Comparison of ENCODE assay signal across 33 cellular contexts in genomic region chr3:163261618-163262017, GRCh38.
DNase-seq lines count a peak whose midpoint lies in the region; ATAC-seq, FAIRE-seq and TF ChIP-seq lines count a peak whose summit lies in the region.
"Had no signal": no experiment of that assay in that cellular context is flagged by ENCODE, and none has a peak within 500 bp of the region (broad histone marks: within the 10 kb centered on the region; RNA-seq: fewer than 3 reads in every experiment).

No MANE protein-coding gene starts in this region.

- no peak overlapping the region for H2AFZ ChIP-seq in SK-N-SH (ENCODE audit: low read depth)

- H3K4me3 ChIP-seq in SK-N-SH (ENCODE audit: low read depth in 2 of 2, low read length in 1 of 2) = no peak overlapping the region
- no peak overlapping the region for H3K4me3 ChIP-seq in small intestine (ENCODE audit: low read depth in 1 of 2, low read length in 2 of 2)
- H3K4me3 ChIP-seq: A549; BLaER1; BLaER1 treated with 17β-estradiol and CSF1 and Interleukin-3, amounts not matched to agents 10 nM and 100 nM had no signal

- CTCF ChIA-PET in SK-N-SH (lab: Yijun Ruan, JAX) = no interaction called here

- peak; percentile 30 for FAIRE-seq in islet of Langerhans (lab: Jason Lieb, UNC)
- FAIRE-seq in small intestine (lab: Jason Lieb, UNC) = peak; percentile 5
- FAIRE-seq: A204.1, A549, D721Med had no signal

- ATAC-seq in SK-N-SH treated with all-trans-retinoic acid at 6 μM for 48 hours = no peak
- ATAC-seq: A549; CD8-positive, alpha-beta T cell had no signal

- no peaks in the 10 kb centered on the region for H4K20me1 ChIP-seq in SK-N-SH (ENCODE audit: insufficient read depth)
- H4K20me1 ChIP-seq: BLaER1; BLaER1 treated with 17β-estradiol and CSF1 and Interleukin-3, amounts not matched to agents 10 nM and 100 nM had no signal

- TF ChIP-seq CTCF in SK-N-SH (IDR thresholded peaks at IDR 0.05) = no peak

- no peaks in the 10 kb centered on the region for H3F3A ChIP-seq in SK-N-SH (replicated peaks; ENCODE audit: insufficient read depth)

- H3K9me2 ChIP-seq in SK-N-SH = no peaks in the 10 kb centered on the region

- DNase-seq in SK-N-SH (no peak), small intestine (no peak), NCI-H510A treated with DMSO at 0.1 percent for 48 hours (lab: John Stamatoyannopoulos, UW) (no peak), CD1c-positive myeloid dendritic cell (ENCODE audit: extremely low spot score) (no peak)
- DNase-seq: 8988T; ACHN; AML-193; BE2C; C1 segment of cervical spinal cord; Caco-2; Calu3; CD4-positive, alpha-beta memory T cell; CD4-positive, alpha-beta T cell; CD4-positive, CD25-positive, alpha-beta regulatory T cell; CD8-positive, alpha-beta memory T cell; CD8-positive, alpha-beta T cell; COR-L47; DMS 273 treated with DMSO at 0.1 percent for 48 hours; DMS153; DMS53; DMS79; DMS79 treated with DMSO at 0.1 percent for 48 hours; DND-41; EL had no signal

- no peak for TF ChIP-seq EP300 in SK-N-SH (IDR thresholded peaks at IDR 0.05; ENCODE audit: borderline replicate concordance in 1 of 2, low read depth in 1 of 2, low read length in 1 of 2)

- H3K79me2 ChIP-seq in SK-N-SH (ENCODE audit: insufficient read depth) = no peaks in the 10 kb centered on the region

- no peaks in the 10 kb centered on the region for H3K4me1 ChIP-seq in SK-N-SH (ENCODE audit: control insufficient read depth in 1 of 2, insufficient read depth in 2 of 2, low read depth in 1 of 2, low read length in 1 of 2)
- H3K4me1 ChIP-seq in small intestine (ENCODE audit: control insufficient read depth in 2 of 2, insufficient read depth in 1 of 2, low read depth in 1 of 2, low read length in 1 of 2) = no peaks in the 10 kb centered on the region
- H3K4me1 ChIP-seq: A549; BE2C; BLaER1; BLaER1 treated with 17β-estradiol and CSF1 and Interleukin-3, amounts not matched to agents 10 nM and 100 nM; Caco-2 had no signal

- H3K9ac ChIP-seq in SK-N-SH = no peak overlapping the region
- H3K9ac ChIP-seq: BLaER1; BLaER1 treated with 17β-estradiol and CSF1 and Interleukin-3, amounts not matched to agents 10 nM and 100 nM had no signal

- H3K27ac ChIP-seq in SK-N-SH (ENCODE audit: low read depth in 2 of 2, low read length in 1 of 2) (no peak overlapping the region), small intestine (ENCODE audit: low read depth in 1 of 2, low read length in 1 of 2) (no peak overlapping the region)
- H3K27ac ChIP-seq: 22Rv1; A549; BLaER1; BLaER1 treated with 17β-estradiol and CSF1 and Interleukin-3, amounts not matched to agents 10 nM and 100 nM; C4-2B had no signal

- H3K36me3 ChIP-seq in SK-N-SH (replicated peaks in 1 of 2; ENCODE audit: control insufficient read depth in 1 of 2, insufficient read depth in 2 of 2, low read length in 1 of 2) (no peaks in the 10 kb centered on the region), small intestine (ENCODE audit: control insufficient read depth in 2 of 2, insufficient read depth in 2 of 2, low read length in 2 of 2) (no peaks in the 10 kb centered on the region)
- H3K36me3 ChIP-seq: BE2C; BLaER1; BLaER1 treated with 17β-estradiol and CSF1 and Interleukin-3, amounts not matched to agents 10 nM and 100 nM had no signal

- no peak for TF ChIP-seq RAD21 in SK-N-SH (IDR thresholded peaks at IDR 0.05; ENCODE audit: low read length)

- POLR2A ChIA-PET in SK-N-SH (lab: Yijun Ruan, JAX) = no interaction called here

- H3K27me3 ChIP-seq in SK-N-SH (ENCODE audit: insufficient read depth) (no peaks in the 10 kb centered on the region), small intestine (ENCODE audit: control insufficient read depth in 2 of 2, insufficient read depth in 2 of 2, low read length in 2 of 2) (no peaks in the 10 kb centered on the region)
- H3K27me3 ChIP-seq: BE2C; BLaER1; BLaER1 treated with 17β-estradiol and CSF1 and Interleukin-3, amounts not matched to agents 10 nM and 100 nM had no signal

- H3K9me3 ChIP-seq in SK-N-SH (no peaks in the 10 kb centered on the region), small intestine (ENCODE audit: control insufficient read depth, low read depth) (no peaks in the 10 kb centered on the region)
- H3K9me3 ChIP-seq: A549; BE2C; BLaER1; BLaER1 treated with 17β-estradiol and CSF1 and Interleukin-3, amounts not matched to agents 10 nM and 100 nM; Caco-2 had no signal

- no peak overlapping the region for H3K4me2 ChIP-seq in SK-N-SH
- H3K4me2 ChIP-seq: A549; BLaER1; BLaER1 treated with 17β-estradiol and CSF1 and Interleukin-3, amounts not matched to agents 10 nM and 100 nM had no signal

TF ChIP-seq in SK-N-SH treated with all-trans-retinoic acid at 6 μM for 48 hours, 23 proteins besides CTCF, POLR2A, EP300 and RAD21:
- TF ChIP-seq ZNF8 (CRISPR knock-in tag; IDR thresholded peaks at IDR 0.05) (peak; percentile 97), ZNF70 (CRISPR knock-in tag; IDR thresholded peaks at IDR 0.05) (no peak)

TF ChIP-seq in SK-N-SH, 30 proteins besides CTCF, POLR2A, EP300 and RAD21:
- TF ChIP-seq REST (IDR thresholded peaks at IDR 0.05; ENCODE audit: low read depth, low read length) (no peak), GABPA (IDR thresholded peaks at IDR 0.05; ENCODE audit: low read depth) (no peak), ELF1 (IDR thresholded peaks at IDR 0.05) (no peak), RXRA (IDR thresholded peaks at IDR 0.05; ENCODE audit: borderline replicate concordance, low read depth) (no peak), MXI1 (IDR thresholded peaks at IDR 0.05; ENCODE audit: low read depth, low read length) (no peak), PBX3 (IDR thresholded peaks at IDR 0.05) (no peak), TCF12 (IDR thresholded peaks at IDR 0.05) (no peak), NRF1 (IDR thresholded peaks at IDR 0.05; ENCODE audit: low read depth, low read length) (no peak), USF1 (IDR thresholded peaks at IDR 0.05; ENCODE audit: borderline replicate concordance, low read depth) (no peak)
